In the genomic region with DNA sequence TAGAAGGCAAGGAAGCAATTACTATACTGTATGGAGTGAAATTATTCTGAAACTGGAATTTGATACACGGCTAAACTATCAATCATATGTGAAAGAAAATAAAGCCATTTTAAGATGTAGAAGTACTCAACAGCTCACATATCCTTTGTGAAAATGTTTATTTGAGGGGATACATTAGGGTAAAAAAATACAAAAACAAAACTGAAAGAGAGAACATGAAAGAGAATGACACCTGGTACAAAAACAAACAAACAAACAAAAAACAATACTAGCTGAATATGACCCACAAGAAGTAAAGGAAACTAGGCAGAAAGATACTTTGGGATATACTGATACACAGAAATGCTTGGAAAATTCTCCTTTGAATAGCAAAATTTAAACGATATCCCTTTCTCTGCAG, we compare ENCODE assay signal across 18 cellular contexts. TPM values are rescaled to one million over a fixed set of nuclear protein-coding genes. Genes with fewer than 3 reads are reported as not detected.
A peak's percentile ranks its signal among the peaks of the same experiment; 100 is the strongest.
DNase-seq lines count a peak whose midpoint lies in the region; ATAC-seq, FAIRE-seq and TF ChIP-seq lines count a peak whose summit lies in the region.
"Had no signal": no experiment of that assay in that cellular context is flagged by ENCODE, and none has a peak within 500 bp of the region (broad histone marks: within the 10 kb centered on the region; RNA-seq: fewer than 3 reads in every experiment).

No MANE protein-coding gene starts in this region.

- H3K4me3 ChIP-seq in smooth muscle cell (no peak overlapping the region), transverse colon (no peak overlapping the region), Caco-2 (ENCODE audit: low read depth, low read length) (no peak overlapping the region)
- H3K4me3 ChIP-seq: BLaER1 treated with 17β-estradiol and CSF1 and Interleukin-3, amounts not matched to agents 10 nM and 100 nM; GM23248; K562 had no signal

- no peaks in the 10 kb centered on the region for H3K27me3 Mint-ChIP-seq in Caco-2 (ENCODE audit: insufficient read depth, unreplicated experiment)
- H3K27me3 Mint-ChIP-seq: CD4-positive, CD25-positive, alpha-beta regulatory T cell had no signal

- no peak overlapping the region for H3K27ac Mint-ChIP-seq in Caco-2 (ENCODE audit: unreplicated experiment)
- H3K27ac Mint-ChIP-seq: CD4-positive, CD25-positive, alpha-beta regulatory T cell had no signal

- BruUV-seq in Caco-2 (replicated peaks; lab: Mats Ljungman, UMichigan) = no TSS peak

- intact Hi-C loops in transverse colon (cut with DNase I; ENCODE audit: low total_unique reads) (no loop called here), Caco-2 (cut with micrococcal nuclease; ENCODE audit: unreplicated experiment) (no loop called here)

- no peaks in the 10 kb centered on the region for H3K4me1 ChIP-seq in smooth muscle cell (ENCODE audit: low read depth)
- peaks cover 0 to 12% (median 0%) of the 10 kb centered on the region in 4 donors for H3K4me1 ChIP-seq in transverse colon
- H3K4me1 ChIP-seq in Caco-2 = peaks cover 7% of the 10 kb centered on the region; the same call in 1 of the 2 replicates

- 95% methylated on average over 2 of the region's 2 CpGs for WGBS in smooth muscle cell (ENCODE audit: low lambda C conversion rate)
- WGBS in transverse colon (ENCODE audit: low coverage in 1 of 2), 2 donors = 90 to 93% methylated on average over 2 of the region's 2 CpGs

- peak; percentile 53 for FAIRE-seq in GM19239 (lab: Jason Lieb, UNC)
- FAIRE-seq in colon (lab: Jason Lieb, UNC) = peak; percentile 24
- FAIRE-seq: H54, HepG2, HTR-8/SVneo, K562 had no signal

- peak overlapping the region; percentile 42 for H3K4me2 ChIP-seq in smooth muscle cell

- H3K9me3 ChIP-seq in smooth muscle cell (replicated peaks; ENCODE audit: low read depth) (no peaks in the 10 kb centered on the region), transverse colon (no peaks in the 10 kb centered on the region), Caco-2 (no peaks in the 10 kb centered on the region)
- H3K9me3 ChIP-seq: BLaER1 treated with 17β-estradiol and CSF1 and Interleukin-3, amounts not matched to agents 10 nM and 100 nM had no signal

- DNase-seq in GM19239 (ENCODE audit: insufficient read length, low spot score) = no peak
- no peak for DNase-seq in smooth muscle cell (lab: John Stamatoyannopoulos, UW; ENCODE audit: unreplicated experiment)
- DNase-seq in transverse colon = no peak
- no peak for DNase-seq in inferior parietal cortex (ENCODE audit: extremely low spot score)
- DNase-seq in Caco-2 = no peak
- DNase-seq: ACHN; Calu3; CD4-positive, CD25-positive, alpha-beta regulatory T cell; DMS 273 treated with DMSO at 0.1 percent for 48 hours; GM23248 had no signal

- H3K79me2 ChIP-seq in smooth muscle cell (ENCODE audit: low read depth) = no peaks in the 10 kb centered on the region

- TF ChIP-seq CTCF in smooth muscle cell (IDR thresholded peaks at IDR 0.05; ENCODE audit: borderline replicate concordance, insufficient read depth, poor library complexity, severe bottlenecking) (no peak), transverse colon (IDR thresholded peaks at IDR 0.05) (no peak), Caco-2 (IDR thresholded peaks at IDR 0.05; ENCODE audit: insufficient read depth in 1 of 2, low read depth in 1 of 2, low read length in 1 of 2, severe bottlenecking in 1 of 2, unreplicated experiment in 1 of 2) (no peak)

- H3K36me3 Mint-ChIP-seq in Caco-2 (ENCODE audit: insufficient read depth, unreplicated experiment) = no peaks in the 10 kb centered on the region
- H3K36me3 Mint-ChIP-seq: CD4-positive, CD25-positive, alpha-beta regulatory T cell had no signal

- H3F3A ChIP-seq in smooth muscle cell (ENCODE audit: low read depth) = no peaks in the 10 kb centered on the region

- CTCF ChIA-PET in Caco-2 (lab: Charles Lee) = interaction anchor here (0.6 kb wide), 1 partner anchor 29 kb away, joined by 4 read pairs; no protein-coding TSS in a partner anchor

- no peaks in the 10 kb centered on the region for H3K4me1 Mint-ChIP-seq in Caco-2 (ENCODE audit: low read depth, unreplicated experiment)
- H3K4me1 Mint-ChIP-seq: CD4-positive, CD25-positive, alpha-beta regulatory T cell had no signal

- H3K27ac ChIP-seq in smooth muscle cell (ENCODE audit: low read depth) (peak overlapping the region; percentile 91), transverse colon (no peak overlapping the region)
- H3K27ac ChIP-seq: BLaER1 treated with 17β-estradiol and CSF1 and Interleukin-3, amounts not matched to agents 10 nM and 100 nM; GM23248 had no signal

- POLR2A ChIA-PET in Caco-2 (lab: Charles Lee) = no interaction called here

- H3K9ac ChIP-seq in smooth muscle cell (ENCODE audit: low read depth) = peak overlapping the region; percentile 57
- H3K9ac ChIP-seq: BLaER1 treated with 17β-estradiol and CSF1 and Interleukin-3, amounts not matched to agents 10 nM and 100 nM; GM23248 had no signal

- H3K36me3 ChIP-seq in smooth muscle cell (ENCODE audit: low read depth) = no peaks in the 10 kb centered on the region
- H3K36me3 ChIP-seq in transverse colon = no peaks in the 10 kb centered on the region
- no peaks in the 10 kb centered on the region for H3K36me3 ChIP-seq in Caco-2 (ENCODE audit: control insufficient read depth, insufficient read depth, low read length)
- H3K36me3 ChIP-seq: BLaER1 treated with 17β-estradiol and CSF1 and Interleukin-3, amounts not matched to agents 10 nM and 100 nM had no signal

- TF ChIP-seq POLR2A in transverse colon (IDR thresholded peaks at IDR 0.05) = no peak

- no peak overlapping the region for H2AFZ ChIP-seq in smooth muscle cell (ENCODE audit: low read depth)
- H2AFZ ChIP-seq: GM23248 had no signal

- no peak overlapping the region for H3K4me3 Mint-ChIP-seq in Caco-2 (ENCODE audit: unreplicated experiment)
- H3K4me3 Mint-ChIP-seq: CD4-positive, CD25-positive, alpha-beta regulatory T cell had no signal

- no peaks in the 10 kb centered on the region for H4K20me1 ChIP-seq in smooth muscle cell (ENCODE audit: low read depth)
- H4K20me1 ChIP-seq: BLaER1 treated with 17β-estradiol and CSF1 and Interleukin-3, amounts not matched to agents 10 nM and 100 nM had no signal

- no peaks in the 10 kb centered on the region for H3K9me3 Mint-ChIP-seq in Caco-2 (ENCODE audit: unreplicated experiment)

- TF ChIP-seq EP300 in transverse colon (IDR thresholded peaks at IDR 0.05; ENCODE audit: low read depth) = no peak

- H3K27me3 ChIP-seq in smooth muscle cell (ENCODE audit: low read depth) (no peaks in the 10 kb centered on the region), transverse colon (no peaks in the 10 kb centered on the region), Caco-2 (replicated peaks; ENCODE audit: control insufficient read depth, insufficient read depth, low read length) (no peaks in the 10 kb centered on the region)
- H3K27me3 ChIP-seq: BLaER1 treated with 17β-estradiol and CSF1 and Interleukin-3, amounts not matched to agents 10 nM and 100 nM had no signal

- in situ Hi-C loops in transverse colon (cut with MboI; ENCODE audit: low pct_ligation_motif_present in 1 of 4, low pct_unique_long_range_greater_than_20kb in 1 of 4, low sequenced_read_pairs in 3 of 4) = no loop called here

- ATAC-seq in HG03354 (IDR thresholded peaks at IDR 0.05; ENCODE audit: poor library complexity, severe bottlenecking, unreplicated experiment) = peak; percentile 57
- ATAC-seq: HepG2, K562 had no signal

RNA-seq across cellular contexts. Expression of gene AREG, which starts 20.8 kb away (rescaled TPM):
- 58.6 and 123 TPM in 2 replicates for total RNA-seq in smooth muscle cell
- polyA plus RNA-seq in smooth muscle cell = 83.5 and 86.9 TPM in 2 replicates
- 10 to 100 TPM; 16.4 to 44.2 (median 27.1) TPM for total RNA-seq in transverse colon
- 146 and 162 TPM in 2 replicates for total RNA-seq in Caco-2 (2022)
- total RNA-seq: A172 had no signal

RNA-seq across cellular contexts. Expression of gene EREG, which starts 59.2 kb away (rescaled TPM):
- total RNA-seq in smooth muscle cell = 1.3 and 1.9 TPM in 2 replicates
- polyA plus RNA-seq in smooth muscle cell = 0.27 and 0.55 TPM in 2 replicates
- 1 to 10 TPM in 3 of 4 donors, not detected in 1; 1.2 to 4.0 (median 4.0) TPM for total RNA-seq in transverse colon
- 35.5 and 37.0 TPM in 2 replicates for total RNA-seq in Caco-2 (2022)
- total RNA-seq: A172 had no signal
- polyA plus RNA-seq: CD4-positive, CD25-positive, alpha-beta regulatory T cell had no signal
